Comparison of ENCODE assay signal across 9 cellular contexts in the genomic region with DNA sequence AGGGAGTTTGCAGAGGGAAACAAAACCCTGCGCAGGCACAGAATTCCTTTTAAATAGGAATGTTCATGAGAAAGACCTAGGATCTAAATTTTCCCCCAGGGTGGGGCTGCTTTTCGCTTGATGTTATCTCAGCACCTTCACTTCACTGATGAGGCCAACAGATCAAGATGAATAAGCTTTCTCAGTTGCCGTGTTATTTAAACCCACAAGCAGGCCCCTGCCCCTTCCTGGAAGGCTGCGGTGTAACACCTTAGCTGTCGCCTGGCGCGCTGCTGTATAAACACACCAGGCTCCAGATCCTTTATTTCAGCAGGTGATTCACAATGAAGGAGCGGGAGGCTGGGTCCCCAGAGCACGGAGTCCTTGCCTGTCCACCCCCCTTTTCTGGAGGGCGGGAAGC.
DNase-seq lines count a peak whose midpoint lies in the region; ATAC-seq and TF ChIP-seq lines count a peak whose summit lies in the region.
"Had no signal": no experiment of that assay in that cellular context is flagged by ENCODE, and none has a peak within 500 bp of the region (broad histone marks: within the 10 kb centered on the region; RNA-seq: fewer than 3 reads in every experiment).

No MANE protein-coding gene starts in this region.

- no peak for ATAC-seq in HG02610 (IDR thresholded peaks at IDR 0.05; ENCODE audit: unreplicated experiment)

- H3K4me3 ChIP-seq in coronary artery, result no peak overlapping the region
- H3K4me3 ChIP-seq: cardiac muscle cell had no signal

- no peak for TF ChIP-seq CTCF in GM10266 (IDR thresholded peaks at IDR 0.05; ENCODE audit: control insufficient read depth, insufficient read depth, low read depth, missing control alignments)
- TF ChIP-seq CTCF in coronary artery (IDR thresholded peaks at IDR 0.05), result no peak

- DNase-seq in NCI-H2029 treated with DMSO at 0.1 percent for 48 hours (lab: John Stamatoyannopoulos, UW) (peak; percentile 41), erythroblast (lab: John Stamatoyannopoulos, UW) (peak; percentile 39 to 44), GM10266 (ENCODE audit: extremely low spot score) (no peak), D341Med (ENCODE audit: low spot score) (no peak), coronary artery (ENCODE audit: low spot score) (no peak)
- DNase-seq in activated CD4-positive, alpha-beta T cell treated with anti-CD3 and anti-CD28 coated beads, Interleukin-2, amount 50 U/mL, for 48 hours, result peak; percentile 75 to 83
- peak; percentile 21 to 53 for DNase-seq in stimulated activated CD8-positive, alpha-beta memory T cell treated with anti-CD3 and anti-CD28 coated beads, Interleukin-4, amount 100 ng/mL, for 1 hour (ENCODE audit: low read depth in 2 of 2, low spot score in 1 of 2)

- H3K27ac ChIP-seq in coronary artery, result no peak overlapping the region
- H3K27ac ChIP-seq: cardiac muscle cell had no signal

- no peak for TF ChIP-seq POLR2A in erythroblast (IDR thresholded peaks at IDR 0.05; ENCODE audit: low read length)

Comparison
In these comparisons a context has a peak if more than half of its experiments do, and no peak if none do; other contexts are left out.
1. DNase-seq: peak in NCI-H2029 treated with DMSO at 0.1 percent for 48 hours (single experiment), activated CD4-positive, alpha-beta T cell treated with anti-CD3 and anti-CD28 coated beads, Interleukin-2, amount 50 U/mL, for 48 hours (2 of 2), erythroblast (2 of 2) and stimulated activated CD8-positive, alpha-beta memory T cell treated with anti-CD3 and anti-CD28 coated beads, Interleukin-4, amount 100 ng/mL, for 1 hour (2 of 2); none in GM10266 (single experiment), D341Med (single experiment) and coronary artery (single experiment).